In the genomic region with DNA sequence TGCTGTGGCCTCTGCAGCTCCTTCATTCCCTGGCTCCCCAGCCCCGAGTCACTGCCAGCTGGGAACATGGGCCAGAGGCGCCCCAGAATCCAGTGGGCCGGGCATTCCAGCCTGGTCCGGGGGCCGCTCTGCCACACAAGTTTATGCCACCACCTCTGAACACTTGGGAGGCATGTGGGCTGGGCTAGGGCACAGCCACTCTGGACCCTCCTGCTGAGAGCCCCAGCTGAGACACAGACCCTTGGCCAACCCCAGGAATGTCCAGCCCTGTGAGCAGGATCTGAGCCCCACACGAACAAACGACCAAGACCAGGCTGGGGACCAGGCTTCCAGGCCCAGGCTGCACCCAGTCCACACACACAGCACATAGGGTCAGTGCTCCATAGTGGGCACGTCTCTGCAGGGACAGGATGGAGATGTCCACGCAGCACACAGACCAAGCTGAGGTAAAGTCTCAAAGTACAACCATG, we compare ENCODE assay signal across 17 cellular contexts. TPM values are rescaled to one million over a fixed set of nuclear protein-coding genes. Genes with fewer than 3 reads are reported as not detected.
"Had no signal": no experiment of that assay in that cellular context is flagged by ENCODE, and none has a peak within 500 bp of the region (broad histone marks: within the 10 kb centered on the region; RNA-seq: fewer than 3 reads in every experiment).

No MANE protein-coding gene starts in this region.

- DNase-seq: amniotic stem cell, esophagus squamous epithelium, hippocampal formation, left ventricle myocardium superior had no signal

- H3K4me3 ChIP-seq: body of pancreas, coronary artery, esophagus squamous epithelium, prostate gland, smooth muscle cell, upper lobe of left lung had no signal

- FAIRE-seq: keratinocyte had no signal

- H3K4me3 Mint-ChIP-seq: activated CD4-positive, alpha-beta T cell treated with anti-CD3 and anti-CD28 coated beads, Interleukin-2, amount 10 ng/mL, durations not matched to agents 7 days and 5 days; activated naive CD4-positive, alpha-beta T cell treated with anti-CD3 and anti-CD28 coated beads, Interleukin-2, amount 50 U/mL, for 24 hours; memory B cell; natural killer cell treated with Interleukin-12 subunit alpha and Interleukin-12 subunit beta and Interleukin-15 and Interleukin-18, amount 100 ng/mL, for 72 hours; stimulated activated naive CD8-positive, alpha-beta T cell treated with anti-CD3 and anti-CD28 coated beads, Interleukin-15, Interleukin-2, amounts not matched to agents 100 ng/mL and 50 ng/mL, for 24 hours had no signal

- H3K27ac Mint-ChIP-seq: activated CD4-positive, alpha-beta T cell treated with anti-CD3 and anti-CD28 coated beads, Interleukin-2, amount 10 ng/mL, durations not matched to agents 7 days and 5 days; activated naive CD4-positive, alpha-beta T cell treated with anti-CD3 and anti-CD28 coated beads, Interleukin-2, amount 50 U/mL, for 24 hours; memory B cell; natural killer cell treated with Interleukin-12 subunit alpha and Interleukin-12 subunit beta and Interleukin-15 and Interleukin-18, amount 100 ng/mL, for 72 hours; stimulated activated naive CD8-positive, alpha-beta T cell treated with anti-CD3 and anti-CD28 coated beads, Interleukin-15, Interleukin-2, amounts not matched to agents 100 ng/mL and 50 ng/mL, for 24 hours had no signal

- H3K27ac ChIP-seq: body of pancreas, coronary artery, esophagus squamous epithelium, prostate gland, upper lobe of left lung had no signal

- H3K9me3 ChIP-seq: body of pancreas, esophagus squamous epithelium, prostate gland, upper lobe of left lung had no signal

- H3K4me2 ChIP-seq: smooth muscle cell had no signal

- H3K36me3 ChIP-seq: esophagus squamous epithelium, prostate gland, upper lobe of left lung had no signal

- H3K9me3 Mint-ChIP-seq: activated CD4-positive, alpha-beta T cell treated with anti-CD3 and anti-CD28 coated beads, Interleukin-2, amount 10 ng/mL, durations not matched to agents 7 days and 5 days; activated naive CD4-positive, alpha-beta T cell treated with anti-CD3 and anti-CD28 coated beads, Interleukin-2, amount 50 U/mL, for 24 hours; memory B cell; natural killer cell treated with Interleukin-12 subunit alpha and Interleukin-12 subunit beta and Interleukin-15 and Interleukin-18, amount 100 ng/mL, for 72 hours; stimulated activated naive CD8-positive, alpha-beta T cell treated with anti-CD3 and anti-CD28 coated beads, Interleukin-15, Interleukin-2, amounts not matched to agents 100 ng/mL and 50 ng/mL, for 24 hours had no signal

- ATAC-seq: natural killer cell treated with Interleukin-12 subunit alpha and Interleukin-12 subunit beta and Interleukin-15 and Interleukin-18, amount 100 ng/mL, for 72 hours had no signal

- H3K36me3 Mint-ChIP-seq: activated naive CD4-positive, alpha-beta T cell treated with anti-CD3 and anti-CD28 coated beads, Interleukin-2, amount 50 U/mL, for 24 hours; memory B cell; natural killer cell treated with Interleukin-12 subunit alpha and Interleukin-12 subunit beta and Interleukin-15 and Interleukin-18, amount 100 ng/mL, for 72 hours had no signal

RNA-seq across cellular contexts. Expression of gene BIRC7, which starts 52.7 kb away (rescaled TPM):
- total RNA-seq: activated CD4-positive, alpha-beta T cell treated with anti-CD3 and anti-CD28 coated beads, Interleukin-2, amount 10 ng/mL, durations not matched to agents 7 days and 5 days; body of pancreas; fibroblast of villous mesenchyme; left ventricle myocardium superior; natural killer cell treated with Interleukin-12 subunit alpha and Interleukin-12 subunit beta and Interleukin-15 and Interleukin-18, amount 100 ng/mL, for 72 hours; prostate gland; temporal lobe had no signal
- polyA plus RNA-seq: keratinocyte had no signal
